In the genomic region with DNA sequence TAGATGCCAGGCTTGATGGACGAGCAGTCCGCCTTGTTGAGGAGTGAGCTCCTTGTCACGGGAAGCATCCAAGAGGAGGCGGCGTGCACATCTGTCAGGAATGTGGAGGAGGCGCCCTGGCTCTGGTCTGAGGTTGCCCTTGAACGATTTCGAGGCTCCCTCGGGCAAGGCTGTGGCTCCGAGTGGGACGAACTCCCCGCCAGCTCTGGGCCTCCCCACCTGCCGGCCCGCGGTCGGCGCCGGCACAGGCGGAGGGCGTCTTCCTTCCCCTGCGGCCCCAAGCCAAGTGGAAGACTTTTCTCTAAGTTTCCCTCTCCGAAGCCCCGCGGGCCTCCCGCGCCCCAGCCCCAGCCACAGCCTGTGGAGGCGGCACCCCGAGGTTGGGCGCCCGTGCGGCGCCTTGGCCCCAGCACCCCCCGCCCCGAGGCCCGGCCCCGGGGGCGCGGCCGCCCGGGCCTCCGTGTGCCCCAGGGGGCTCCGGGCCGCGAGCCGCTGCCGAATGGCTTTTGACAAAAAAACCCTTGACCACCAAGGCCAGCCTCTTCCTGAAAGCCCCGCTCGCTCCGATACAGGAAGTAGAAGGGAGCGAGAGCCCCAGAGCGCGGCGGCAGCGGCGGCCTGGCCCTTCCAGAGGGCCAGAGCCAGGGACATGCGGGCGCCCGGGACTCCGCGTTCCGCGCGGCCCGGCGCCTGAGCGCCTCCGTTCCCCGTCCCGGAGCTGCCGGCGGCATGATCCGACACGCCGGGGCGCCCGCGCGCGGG, we compare ENCODE assay signal across 8 cellular contexts. TPM values are rescaled to one million over a fixed set of nuclear protein-coding genes. Genes with fewer than 3 reads are reported as not detected.
DNase-seq lines count a peak whose midpoint lies in the region; ATAC-seq and TF ChIP-seq lines count a peak whose summit lies in the region.

A gene with protein sequence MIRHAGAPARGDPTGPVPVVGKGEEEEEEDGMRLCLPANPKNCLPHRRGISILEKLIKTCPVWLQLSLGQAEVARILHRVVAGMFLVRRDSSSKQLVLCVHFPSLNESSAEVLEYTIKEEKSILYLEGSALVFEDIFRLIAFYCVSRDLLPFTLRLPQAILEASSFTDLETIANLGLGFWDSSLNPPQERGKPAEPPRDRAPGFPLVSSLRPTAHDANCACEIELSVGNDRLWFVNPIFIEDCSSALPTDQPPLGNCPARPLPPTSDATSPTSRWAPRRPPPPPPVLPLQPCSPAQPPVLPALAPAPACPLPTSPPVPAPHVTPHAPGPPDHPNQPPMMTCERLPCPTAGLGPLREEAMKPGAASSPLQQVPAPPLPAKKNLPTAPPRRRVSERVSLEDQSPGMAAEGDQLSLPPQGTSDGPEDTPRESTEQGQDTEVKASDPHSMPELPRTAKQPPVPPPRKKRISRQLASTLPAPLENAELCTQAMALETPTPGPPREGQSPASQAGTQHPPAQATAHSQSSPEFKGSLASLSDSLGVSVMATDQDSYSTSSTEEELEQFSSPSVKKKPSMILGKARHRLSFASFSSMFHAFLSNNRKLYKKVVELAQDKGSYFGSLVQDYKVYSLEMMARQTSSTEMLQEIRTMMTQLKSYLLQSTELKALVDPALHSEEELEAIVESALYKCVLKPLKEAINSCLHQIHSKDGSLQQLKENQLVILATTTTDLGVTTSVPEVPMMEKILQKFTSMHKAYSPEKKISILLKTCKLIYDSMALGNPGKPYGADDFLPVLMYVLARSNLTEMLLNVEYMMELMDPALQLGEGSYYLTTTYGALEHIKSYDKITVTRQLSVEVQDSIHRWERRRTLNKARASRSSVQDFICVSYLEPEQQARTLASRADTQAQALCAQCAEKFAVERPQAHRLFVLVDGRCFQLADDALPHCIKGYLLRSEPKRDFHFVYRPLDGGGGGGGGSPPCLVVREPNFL (plus strand): TSS at position 578 of the 762 bp plus-strand sequence. CDS start 152 bp downstream, at position 730.

- intact Hi-C loops in Caco-2 (cut with micrococcal nuclease; ENCODE audit: unreplicated experiment): no loop called here

- H3K9me3 Mint-ChIP-seq in Caco-2 (ENCODE audit: unreplicated experiment): no peaks in the 10 kb centered on the region
- no peaks in the 10 kb centered on the region for H3K9me3 Mint-ChIP-seq in activated CD8-positive, alpha-beta T cell treated with anti-CD3 and anti-CD28 coated beads, Interleukin-2, amount 10 ng/mL, durations not matched to agents 7 days and 5 days (ENCODE audit: insufficient read depth)

- H3K4me3 ChIP-seq in Caco-2 (ENCODE audit: low read depth, low read length) (peak within 1 kb of the TSS; percentile 90), epithelial cell of esophagus (ENCODE audit: low read length) (peak within 1 kb of the TSS; percentile 54), mononuclear cell (ENCODE audit: low read length) (peak within 1 kb of the TSS; percentile 82), suprapubic skin (peak within 1 kb of the TSS; percentile 79)

- H3K36me3 ChIP-seq in Caco-2 (ENCODE audit: control insufficient read depth, insufficient read depth, low read length) (no peaks in the 10 kb centered on the region), suprapubic skin (no peaks in the 10 kb centered on the region)

- H3K27ac ChIP-seq in suprapubic skin: peak within 1 kb of the TSS; percentile 86

- no TSS peak for BruUV-seq in Caco-2 (replicated peaks; lab: Mats Ljungman, UMichigan)

- CTCF ChIA-PET in Caco-2 (lab: Charles Lee): interaction anchor here (0.6 kb wide), 1 partner anchor 220 kb away, joined by 3 read pairs; no protein-coding TSS in a partner anchor
- CTCF ChIA-PET in activated CD8-positive, alpha-beta T cell treated with anti-CD3 and anti-CD28 coated beads, Interleukin-2, amount 10 ng/mL, durations not matched to agents 7 days and 5 days (lab: Charles Lee): interaction anchor here (0.7 kb wide), 1 partner anchor 13 kb away, joined by 3 read pairs; no protein-coding TSS in a partner anchor

- H3K4me3 Mint-ChIP-seq in Caco-2 (ENCODE audit: unreplicated experiment): peak within 1 kb of the TSS; percentile 77
- H3K4me3 Mint-ChIP-seq in activated CD8-positive, alpha-beta T cell treated with anti-CD3 and anti-CD28 coated beads, Interleukin-2, amount 10 ng/mL, durations not matched to agents 7 days and 5 days: peak within 1 kb of the TSS; percentile 77

- no peaks in the 10 kb centered on the region for H3K27me3 ChIP-seq in Caco-2 (replicated peaks; ENCODE audit: control insufficient read depth, insufficient read depth, low read length)
- H3K27me3 ChIP-seq in mononuclear cell (ENCODE audit: insufficient read depth, low read length): no peaks in the 10 kb centered on the region
- H3K27me3 ChIP-seq in suprapubic skin: no peaks in the 10 kb centered on the region

- no peak for TF ChIP-seq RAD21 in Ishikawa (IDR thresholded peaks at IDR 0.05; ENCODE audit: low read depth)

- peak in 1 of 2 donors; percentile 56 for TF ChIP-seq POLR2A in suprapubic skin (IDR thresholded peaks at IDR 0.05)

- WGBS in suprapubic skin: under 1% methylated on average over 15 of the region's 79 CpGs

- POLR2A ChIA-PET in Caco-2 (lab: Charles Lee): no interaction called here
- POLR2A ChIA-PET in activated CD8-positive, alpha-beta T cell treated with anti-CD3 and anti-CD28 coated beads, Interleukin-2, amount 10 ng/mL, durations not matched to agents 7 days and 5 days (lab: Charles Lee): interaction anchor here (1.1 to 1.2 kb wide), 2 partner anchors 18 to 22 kb away, joined by 3 to 5 read pairs; no protein-coding TSS in a partner anchor

- H3K9me3 ChIP-seq in Caco-2 (no peaks in the 10 kb centered on the region), mononuclear cell (ENCODE audit: low read depth, low read length) (no peaks in the 10 kb centered on the region), suprapubic skin (no peaks in the 10 kb centered on the region)

- TF ChIP-seq CTCF in Caco-2 (IDR thresholded peaks at IDR 0.05; ENCODE audit: insufficient read depth in 1 of 2, low read depth in 1 of 2, low read length in 1 of 2, severe bottlenecking in 1 of 2, unreplicated experiment in 1 of 2): no peak
- no peak for TF ChIP-seq CTCF in epithelial cell of esophagus (IDR thresholded peaks at IDR 0.05; ENCODE audit: insufficient read depth, low read depth, low read length, missing control alignments)
- no peak for TF ChIP-seq CTCF in suprapubic skin (IDR thresholded peaks at IDR 0.05)

- peak; percentile 62 for ATAC-seq in GM21447 (IDR thresholded peaks at IDR 0.05; ENCODE audit: unreplicated experiment)
- peak; percentile 58 for ATAC-seq in activated CD8-positive, alpha-beta T cell treated with anti-CD3 and anti-CD28 coated beads, Interleukin-2, amount 10 ng/mL, durations not matched to agents 7 days and 5 days

- H3K27ac Mint-ChIP-seq in Caco-2 (ENCODE audit: unreplicated experiment): peak within 1 kb of the TSS; percentile 46
- H3K27ac Mint-ChIP-seq in activated CD8-positive, alpha-beta T cell treated with anti-CD3 and anti-CD28 coated beads, Interleukin-2, amount 10 ng/mL, durations not matched to agents 7 days and 5 days: peak within 1 kb of the TSS; percentile 93

- peaks cover 27% of the 10 kb centered on the region; the same call in 1 of the 2 replicates for H3K4me1 ChIP-seq in Caco-2
- H3K4me1 ChIP-seq in mononuclear cell (ENCODE audit: insufficient read depth, low read length): peaks cover 60% of the 10 kb centered on the region
- peaks cover 28% of the 10 kb centered on the region for H3K4me1 ChIP-seq in suprapubic skin

- no peaks in the 10 kb centered on the region for H3K27me3 Mint-ChIP-seq in Caco-2 (ENCODE audit: insufficient read depth, unreplicated experiment)
- H3K27me3 Mint-ChIP-seq in activated CD8-positive, alpha-beta T cell treated with anti-CD3 and anti-CD28 coated beads, Interleukin-2, amount 10 ng/mL, durations not matched to agents 7 days and 5 days (ENCODE audit: low read depth): peaks cover 10% of the 10 kb centered on the region

- DNase-seq in Caco-2 (peak; percentile 57 to 65), epithelial cell of esophagus (ENCODE audit: low read depth) (peak; percentile 49), suprapubic skin (ENCODE audit: low spot score in 2 of 2) (peak in 1 of 2 donors; percentile 82), NCI-H187 treated with DMSO at 0.1 percent for 48 hours (lab: John Stamatoyannopoulos, UW) (no peak)
- peak; percentile 67 for DNase-seq in activated CD8-positive, alpha-beta T cell treated with anti-CD3 and anti-CD28 coated beads, Interleukin-2, amount 10 ng/mL, durations not matched to agents 7 days and 5 days

- peaks cover 4% of the 10 kb centered on the region for H3K36me3 Mint-ChIP-seq in Caco-2 (ENCODE audit: insufficient read depth, unreplicated experiment)
- peaks cover 22% of the 10 kb centered on the region for H3K36me3 Mint-ChIP-seq in activated CD8-positive, alpha-beta T cell treated with anti-CD3 and anti-CD28 coated beads, Interleukin-2, amount 10 ng/mL, durations not matched to agents 7 days and 5 days (ENCODE audit: low read depth)

- H3K4me1 Mint-ChIP-seq in Caco-2 (ENCODE audit: low read depth, unreplicated experiment): peaks cover 18% of the 10 kb centered on the region
- H3K4me1 Mint-ChIP-seq in activated CD8-positive, alpha-beta T cell treated with anti-CD3 and anti-CD28 coated beads, Interleukin-2, amount 10 ng/mL, durations not matched to agents 7 days and 5 days (ENCODE audit: low read depth): peaks cover 50% of the 10 kb centered on the region

- TF ChIP-seq EP300 in Ishikawa (IDR thresholded peaks at IDR 0.05; ENCODE audit: borderline replicate concordance) (peak; percentile 45; the same call in 1 of the 2 replicates), suprapubic skin (IDR thresholded peaks at IDR 0.05) (no peak)

TF ChIP-seq in Ishikawa, 13 proteins besides CTCF, POLR2A, EP300 and RAD21:
- TF ChIP-seq CEBPB (IDR thresholded peaks at IDR 0.05) (no peak), TEAD4 (IDR thresholded peaks at IDR 0.05) (peak; percentile 28; the same call in 1 of the 2 replicates), TAF1 (IDR thresholded peaks at IDR 0.05; ENCODE audit: low read depth) (peak; percentile 19; the same call in 1 of the 2 replicates), CREB1 (IDR thresholded peaks at IDR 0.05; ENCODE audit: low read depth) (no peak), ZBTB7A (IDR thresholded peaks at IDR 0.05; ENCODE audit: low read depth) (peak; percentile 23; the same call in 1 of the 2 replicates)

RNA-seq across cellular contexts. Expression of the gene that starts here (rescaled TPM):
- total RNA-seq in Caco-2 (2022): 18.4 and 20.7 TPM in 2 replicates
- 10 to 100 TPM; 85.6 to 89.0 TPM for total RNA-seq in activated CD8-positive, alpha-beta T cell treated with anti-CD3 and anti-CD28 coated beads, Interleukin-2, amount 10 ng/mL, durations not matched to agents 7 days and 5 days
- total RNA-seq in mononuclear cell: 48.8 TPM
- 10 to 100 TPM in 2 of 4 donors, 1 to 10 TPM in 2; 2.1 to 10.4 (median 7.2) TPM for total RNA-seq in suprapubic skin
